11 cellular contexts compared by ENCODE assay signal in genomic region chr6:82488403-82488802, GRCh38.
"Had no signal": no experiment of that assay in that cellular context is flagged by ENCODE, and none has a peak within 500 bp of the region (broad histone marks: within the 10 kb centered on the region; RNA-seq: fewer than 3 reads in every experiment).

No MANE protein-coding gene starts in this region.

- ATAC-seq: GM23338, K562 had no signal

- DNase-seq: H9, HCEC 1CT, HFFc6, IMR-90, Kasumi-1, KG1 had no signal

- H3K4me2 ChIP-seq: GM23338 had no signal

- H3K4me3 ChIP-seq: GM23338, K562 had no signal

- FAIRE-seq: H1, H54, HTR-8/SVneo, K562 had no signal
